In genomic region chr3:152539191-152539764, GRCh38 we compare ENCODE assay signal across 14 cellular contexts.
DNase-seq lines count a peak whose midpoint lies in the region; ATAC-seq and TF ChIP-seq lines count a peak whose summit lies in the region.
"Had no signal": no experiment of that assay in that cellular context is flagged by ENCODE, and none has a peak within 500 bp of the region (broad histone marks: within the 10 kb centered on the region; RNA-seq: fewer than 3 reads in every experiment).

No MANE protein-coding gene starts in this region.

- POLR2A ChIA-PET in activated CD8-positive, alpha-beta T cell treated with anti-CD3 and anti-CD28 coated beads, Interleukin-2, amount 10 ng/mL, durations not matched to agents 7 days and 5 days (lab: Charles Lee): interaction anchor here (0.6 kb wide), 1 partner anchor 106 kb away, joined by 3 read pairs; no protein-coding TSS in a partner anchor

- H3K4me3 ChIP-seq in epithelial cell of esophagus (ENCODE audit: low read length): no peak overlapping the region
- H3K4me3 ChIP-seq: heart left ventricle, prostate gland had no signal

- no peaks in the 10 kb centered on the region for H3K36me3 Mint-ChIP-seq in activated CD8-positive, alpha-beta T cell treated with anti-CD3 and anti-CD28 coated beads, Interleukin-2, amount 10 ng/mL, durations not matched to agents 7 days and 5 days (ENCODE audit: low read depth)
- H3K36me3 Mint-ChIP-seq in activated T-helper 17 cell treated with anti-CD3 and anti-CD28 coated beads, Interleukin-2, amount 50 U/mL, for 72 hours (ENCODE audit: low read depth): no peaks in the 10 kb centered on the region
- H3K36me3 Mint-ChIP-seq: activated CD8-positive, alpha-beta memory T cell treated with anti-CD3 and anti-CD28 coated beads, Interleukin-2, amount 10 ng/mL, durations not matched to agents 7 days and 5 days had no signal

- no peaks in the 10 kb centered on the region for H3K4me1 Mint-ChIP-seq in activated CD8-positive, alpha-beta T cell treated with anti-CD3 and anti-CD28 coated beads, Interleukin-2, amount 10 ng/mL, durations not matched to agents 7 days and 5 days (ENCODE audit: low read depth)
- no peaks in the 10 kb centered on the region for H3K4me1 Mint-ChIP-seq in activated T-helper 17 cell treated with anti-CD3 and anti-CD28 coated beads, Interleukin-2, amount 50 U/mL, for 72 hours

- TF ChIP-seq CTCF in 22Rv1 (IDR thresholded peaks at IDR 0.05) (peak; percentile 66), LNCAP (IDR thresholded peaks at IDR 0.05) (peak; percentile 13; the same call in 1 of the 2 replicates), epithelial cell of esophagus (IDR thresholded peaks at IDR 0.05; ENCODE audit: insufficient read depth, low read depth, low read length, missing control alignments) (peak; percentile 25)

- peaks cover 18% of the 10 kb centered on the region for H3K27me3 Mint-ChIP-seq in activated CD8-positive, alpha-beta T cell treated with anti-CD3 and anti-CD28 coated beads, Interleukin-2, amount 10 ng/mL, durations not matched to agents 7 days and 5 days (ENCODE audit: low read depth)
- H3K27me3 Mint-ChIP-seq in activated T-helper 17 cell treated with anti-CD3 and anti-CD28 coated beads, Interleukin-2, amount 50 U/mL, for 72 hours: peaks cover 37% of the 10 kb centered on the region

- DNase-seq in epithelial cell of esophagus (ENCODE audit: low read depth) (peak; percentile 9), NCI-H2171 treated with DMSO at 0.1 percent for 48 hours (lab: John Stamatoyannopoulos, UW) (no peak)
- no peak for DNase-seq in activated CD8-positive, alpha-beta T cell treated with anti-CD3 and anti-CD28 coated beads, Interleukin-2, amount 10 ng/mL, durations not matched to agents 7 days and 5 days
- DNase-seq: activated CD8-positive, alpha-beta memory T cell treated with anti-CD3 and anti-CD28 coated beads, Interleukin-2, amount 10 ng/mL, durations not matched to agents 7 days and 5 days; amygdala; heart left ventricle; NCI-H2029 treated with DMSO at 0.1 percent for 48 hours; stimulated activated CD4-positive, alpha-beta T cell treated with anti-CD3 and anti-CD28 coated beads, Interleukin-4, amount 100 ng/mL, for 4 hours had no signal

- CTCF ChIA-PET in activated CD8-positive, alpha-beta T cell treated with anti-CD3 and anti-CD28 coated beads, Interleukin-2, amount 10 ng/mL, durations not matched to agents 7 days and 5 days (lab: Charles Lee): interaction anchor here (1.0 to 1.2 kb wide), 2 partner anchors 14 to 35 kb away, joined by 3 read pairs; no protein-coding TSS in a partner anchor

- ATAC-seq in GM18907 (IDR thresholded peaks at IDR 0.05; ENCODE audit: unreplicated experiment) (peak; percentile 66), GM21737 (IDR thresholded peaks at IDR 0.05; ENCODE audit: unreplicated experiment) (no peak)
- ATAC-seq in activated CD8-positive, alpha-beta T cell treated with anti-CD3 and anti-CD28 coated beads, Interleukin-2, amount 10 ng/mL, durations not matched to agents 7 days and 5 days: no peak
- ATAC-seq in activated T-helper 17 cell treated with anti-CD3 and anti-CD28 coated beads, Interleukin-2, amount 50 U/mL, for 72 hours (replicated peaks): no peak
- ATAC-seq: activated CD8-positive, alpha-beta memory T cell treated with anti-CD3 and anti-CD28 coated beads, Interleukin-2, amount 10 ng/mL, durations not matched to agents 7 days and 5 days; heart left ventricle had no signal

- H3K27ac ChIP-seq in 22Rv1: no peak overlapping the region
- H3K27ac ChIP-seq: heart left ventricle, prostate gland had no signal

- H3K9me3 Mint-ChIP-seq in activated CD8-positive, alpha-beta T cell treated with anti-CD3 and anti-CD28 coated beads, Interleukin-2, amount 10 ng/mL, durations not matched to agents 7 days and 5 days (ENCODE audit: insufficient read depth): peaks cover 7% of the 10 kb centered on the region
- H3K9me3 Mint-ChIP-seq in activated T-helper 17 cell treated with anti-CD3 and anti-CD28 coated beads, Interleukin-2, amount 50 U/mL, for 72 hours: peaks cover 7% of the 10 kb centered on the region

- no peak overlapping the region for H3K27ac Mint-ChIP-seq in activated CD8-positive, alpha-beta T cell treated with anti-CD3 and anti-CD28 coated beads, Interleukin-2, amount 10 ng/mL, durations not matched to agents 7 days and 5 days
- H3K27ac Mint-ChIP-seq in activated T-helper 17 cell treated with anti-CD3 and anti-CD28 coated beads, Interleukin-2, amount 50 U/mL, for 72 hours: no peak overlapping the region
- H3K27ac Mint-ChIP-seq: activated CD8-positive, alpha-beta memory T cell treated with anti-CD3 and anti-CD28 coated beads, Interleukin-2, amount 10 ng/mL, durations not matched to agents 7 days and 5 days had no signal

- H3K4me3 Mint-ChIP-seq in activated CD8-positive, alpha-beta T cell treated with anti-CD3 and anti-CD28 coated beads, Interleukin-2, amount 10 ng/mL, durations not matched to agents 7 days and 5 days: no peak overlapping the region
- no peak overlapping the region for H3K4me3 Mint-ChIP-seq in activated T-helper 17 cell treated with anti-CD3 and anti-CD28 coated beads, Interleukin-2, amount 50 U/mL, for 72 hours
- H3K4me3 Mint-ChIP-seq: activated CD8-positive, alpha-beta memory T cell treated with anti-CD3 and anti-CD28 coated beads, Interleukin-2, amount 10 ng/mL, durations not matched to agents 7 days and 5 days had no signal

Comparison
In these comparisons a context has a peak if more than half of its experiments do, and no peak if none do; other contexts are left out.
1. CTCF ChIP-seq: peak in every context shown above with its lines; median percentile 66 in 22Rv1; 25 in epithelial cell of esophagus; 13 in LNCAP.